Comparison of ENCODE assay signal across 12 cellular contexts in genomic region chr1:19073311-19074186, GRCh38.
DNase-seq lines count a peak whose midpoint lies in the region; ATAC-seq, FAIRE-seq and TF ChIP-seq lines count a peak whose summit lies in the region.
"Had no signal": no experiment of that assay in that cellular context is flagged by ENCODE, and none has a peak within 500 bp of the region (broad histone marks: within the 10 kb centered on the region; RNA-seq: fewer than 3 reads in every experiment).

No MANE protein-coding gene starts in this region.

- no peak overlapping the region for H3K4me2 ChIP-seq in astrocyte (ENCODE audit: low read length)

- ATAC-seq in activated CD4-positive, alpha-beta T cell treated with anti-CD3 and anti-CD28 coated beads for 36 hours, result no peak
- ATAC-seq in thoracic aorta (ENCODE audit: insufficient number of reproducible peaks, low FRiP score, low read depth), result no peak

- no peak overlapping the region for H3K9ac ChIP-seq in astrocyte (ENCODE audit: low read length)

- no peak overlapping the region for H3K4me3 Mint-ChIP-seq in activated CD4-positive, alpha-beta T cell treated with anti-CD3 and anti-CD28 coated beads for 36 hours
- H3K4me3 Mint-ChIP-seq in astrocyte (ENCODE audit: unreplicated experiment), result no peak overlapping the region

- H3K9me3 Mint-ChIP-seq in activated CD4-positive, alpha-beta T cell treated with anti-CD3 and anti-CD28 coated beads for 36 hours (ENCODE audit: low read depth), result no peaks in the 10 kb centered on the region
- no peaks in the 10 kb centered on the region for H3K9me3 Mint-ChIP-seq in astrocyte (ENCODE audit: unreplicated experiment)
- H3K9me3 Mint-ChIP-seq: activated naive CD8-positive, alpha-beta T cell treated with anti-CD3 and anti-CD28 coated beads, Interleukin-2, amount 10 ng/mL, durations not matched to agents 7 days and 5 days had no signal

- intact Hi-C loops in activated CD4-positive, alpha-beta T cell treated with anti-CD3 and anti-CD28 coated beads for 36 hours (cut with DNase I, micrococcal nuclease), result loop anchor here (1.0 to 5.0 kb wide), 5 partner anchors 62 to 171 kb away; partner anchors contain the start of genes IFFO2 (in 2 of the 2) and ALDH4A1 (in 1 of the 2)

- peaks cover 49% of the 10 kb centered on the region for H3K36me3 Mint-ChIP-seq in activated CD4-positive, alpha-beta T cell treated with anti-CD3 and anti-CD28 coated beads for 36 hours (ENCODE audit: low read depth)
- H3K36me3 Mint-ChIP-seq in astrocyte (ENCODE audit: low read depth, unreplicated experiment), result peaks cover 35% of the 10 kb centered on the region

- FAIRE-seq in astrocyte (lab: Jason Lieb, UNC), result no peak
- no peak for FAIRE-seq in D721Med (lab: Jason Lieb, UNC)

- no peak for TF ChIP-seq CTCF in astrocyte (IDR thresholded peaks at IDR 0.05; ENCODE audit: insufficient read depth, low read depth, low read length)
- no peak for TF ChIP-seq CTCF in right atrium auricular region (IDR thresholded peaks at IDR 0.05)
- TF ChIP-seq CTCF in thoracic aorta (IDR thresholded peaks at IDR 0.05), result no peak
- TF ChIP-seq CTCF in D721Med (IDR thresholded peaks at IDR 0.05; ENCODE audit: insufficient read depth, missing control alignments), result no peak

- H3K79me2 ChIP-seq in astrocyte (ENCODE audit: insufficient read depth, low read length), result no peaks in the 10 kb centered on the region

- DNase-seq in activated CD4-positive, alpha-beta T cell treated with anti-CD3 and anti-CD28 coated beads for 36 hours, result no peak
- no peak for DNase-seq in activated CD4-positive, alpha-beta T cell treated with anti-CD3 and anti-CD28 coated beads, Interleukin-2, amount 50 U/mL, for 48 hours
- DNase-seq in astrocyte (ENCODE audit: low read depth) (no peak), right atrium auricular region (ENCODE audit: low spot score) (no peak), thoracic aorta (ENCODE audit: low spot score) (no peak), NCI-H1417 treated with DMSO at 0.1 percent for 48 hours (lab: John Stamatoyannopoulos, UW) (no peak), D721Med (ENCODE audit: insufficient read length, low spot score) (no peak), OCI-M1 (lab: John Stamatoyannopoulos, UW) (no peak)
- DNase-seq: GDM1, NCI-H2081, RPMI8226 had no signal

- H3K27me3 Mint-ChIP-seq in activated CD4-positive, alpha-beta T cell treated with anti-CD3 and anti-CD28 coated beads for 36 hours, result no peaks in the 10 kb centered on the region
- H3K27me3 Mint-ChIP-seq in astrocyte (ENCODE audit: low read depth, unreplicated experiment), result no peaks in the 10 kb centered on the region

- CTCF ChIA-PET in activated CD4-positive, alpha-beta T cell treated with anti-CD3 and anti-CD28 coated beads for 36 hours (lab: Charles Lee), result interaction anchor here (0.6 to 1.6 kb wide), 7 partner anchors 10 to 1161 kb away, joined by 3 to 6 read pairs (median 4); no protein-coding TSS in a partner anchor

- H3K4me3 ChIP-seq in astrocyte (ENCODE audit: insufficient read depth, low read depth, low read length) (no peak overlapping the region), right atrium auricular region (no peak overlapping the region), thoracic aorta (no peak overlapping the region)

- H3K27ac ChIP-seq in astrocyte (ENCODE audit: low read depth, low read length), result no peak overlapping the region
- H3K27ac ChIP-seq in right atrium auricular region, result peak overlapping the region; percentile 40 to 41
- peak overlapping the region; percentile 21 to 40 for H3K27ac ChIP-seq in thoracic aorta

- H3K4me1 Mint-ChIP-seq in activated CD4-positive, alpha-beta T cell treated with anti-CD3 and anti-CD28 coated beads for 36 hours, result peaks cover 53% of the 10 kb centered on the region
- no peaks in the 10 kb centered on the region for H3K4me1 Mint-ChIP-seq in astrocyte (ENCODE audit: low read depth, unreplicated experiment)

- H2AFZ ChIP-seq in astrocyte (ENCODE audit: low read depth, low read length), result no peak overlapping the region

- peaks cover 11% of the 10 kb centered on the region for H3K4me1 ChIP-seq in astrocyte (ENCODE audit: insufficient read depth, low read length)
- H3K4me1 ChIP-seq in right atrium auricular region, result peaks cover 0 to 40% of the 10 kb centered on the region in 2 donors
- peaks cover 10 to 35% of the 10 kb centered on the region in 2 donors for H3K4me1 ChIP-seq in thoracic aorta (ENCODE audit: control insufficient read depth in 1 of 2, low read depth in 2 of 2)

- H3K27me3 ChIP-seq in astrocyte (ENCODE audit: insufficient read depth, low read length) (no peaks in the 10 kb centered on the region), right atrium auricular region (no peaks in the 10 kb centered on the region), thoracic aorta (replicated peaks; ENCODE audit: insufficient read depth) (no peaks in the 10 kb centered on the region)

- peaks cover 51% of the 10 kb centered on the region for H3K36me3 ChIP-seq in astrocyte (ENCODE audit: insufficient read depth, low read length)
- peaks cover 61% of the 10 kb centered on the region for H3K36me3 ChIP-seq in right atrium auricular region
- H3K36me3 ChIP-seq in thoracic aorta, result peaks cover 42% of the 10 kb centered on the region

- peak overlapping the region; percentile 81 for H3K27ac Mint-ChIP-seq in activated CD4-positive, alpha-beta T cell treated with anti-CD3 and anti-CD28 coated beads for 36 hours
- peak overlapping the region; percentile 41 for H3K27ac Mint-ChIP-seq in astrocyte (ENCODE audit: unreplicated experiment)

- POLR2A ChIA-PET in activated CD4-positive, alpha-beta T cell treated with anti-CD3 and anti-CD28 coated beads for 36 hours (lab: Charles Lee), result interaction anchor here (0.8 to 1.6 kb wide), 3 partner anchors 83 to 165 kb away, joined by 3 to 6 read pairs (median 3); partner anchors contain the start of gene IFFO2

- peaks cover 20% of the 10 kb centered on the region for H4K20me1 ChIP-seq in astrocyte (ENCODE audit: insufficient read depth, low read length)

- H3K9me3 ChIP-seq in astrocyte (ENCODE audit: insufficient read depth, low read depth, low read length) (no peaks in the 10 kb centered on the region), right atrium auricular region (no peaks in the 10 kb centered on the region), thoracic aorta (no peaks in the 10 kb centered on the region)
